In the genomic region with DNA sequence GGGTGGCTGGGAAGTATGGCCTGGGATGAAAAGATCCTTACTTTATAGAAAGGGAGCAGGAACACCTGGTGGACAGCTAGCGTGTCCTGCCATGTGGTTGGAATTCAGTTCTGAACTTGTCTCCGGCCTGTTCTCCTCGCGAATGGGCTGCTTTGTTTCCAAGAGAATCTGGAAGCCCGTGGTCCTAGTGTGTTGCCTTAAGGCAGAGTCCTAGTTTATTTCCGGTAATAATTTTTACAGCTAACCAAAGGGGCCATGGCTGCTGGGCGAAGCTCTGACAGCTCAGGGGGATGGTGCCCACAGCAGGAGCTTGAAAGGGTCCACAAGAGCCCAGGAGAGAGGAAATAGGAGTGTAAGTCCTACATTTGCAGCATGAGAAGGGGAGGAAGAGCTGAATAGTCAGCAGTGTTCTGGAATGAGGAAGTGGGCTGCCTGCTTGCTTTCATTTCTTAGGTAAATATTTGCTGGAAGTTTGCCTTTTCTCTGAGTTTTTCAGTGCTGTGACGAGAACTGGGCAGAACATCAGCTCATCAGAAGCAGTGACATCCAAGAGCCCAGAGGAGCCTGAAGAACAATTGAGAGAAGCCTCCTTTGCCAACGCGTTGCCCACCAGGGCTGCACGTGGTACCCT, we compare ENCODE assay signal across 13 cellular contexts. TPM values are rescaled to one million over a fixed set of nuclear protein-coding genes. Genes with fewer than 3 reads are reported as not detected.
A peak's percentile ranks its signal among the peaks of the same experiment; 100 is the strongest.
DNase-seq lines count a peak whose midpoint lies in the region; ATAC-seq and TF ChIP-seq lines count a peak whose summit lies in the region.
"Had no signal": no experiment of that assay in that cellular context is flagged by ENCODE, and none has a peak within 500 bp of the region (broad histone marks: within the 10 kb centered on the region; RNA-seq: fewer than 3 reads in every experiment).

No MANE protein-coding gene starts in this region.

- H3K4me3 ChIP-seq in right atrium auricular region (no peak overlapping the region), right cardiac atrium (ENCODE audit: low read length) (no peak overlapping the region)

- H3K36me3 ChIP-seq in right atrium auricular region = no peaks in the 10 kb centered on the region

- no peaks in the 10 kb centered on the region for H3K9me3 ChIP-seq in right atrium auricular region
- no peaks in the 10 kb centered on the region for H3K9me3 ChIP-seq in right cardiac atrium (ENCODE audit: control insufficient read depth, low read length)

- DNase-seq in right atrium auricular region (ENCODE audit: low spot score) (peak; percentile 34), right cardiac atrium (no peak), OCI-M1 (lab: John Stamatoyannopoulos, UW) (peak; percentile 30), iris pigment epithelial cell (ENCODE audit: low read depth) (peak; percentile 46), COLO829 (ENCODE audit: low spot score) (no peak), dedifferentiated amniotic fluid mesenchymal stem cell (ENCODE audit: extremely low spot score) (no peak), globus pallidus (ENCODE audit: low spot score) (no peak)
- DNase-seq: activated CD8-positive, alpha-beta memory T cell treated with anti-CD3 and anti-CD28 coated beads, Interleukin-2, amount 50 U/mL, for 4 hours; immature natural killer cell; NCI-H1048; SW 1271 had no signal

- H3K4me1 ChIP-seq in right atrium auricular region = no peaks in the 10 kb centered on the region
- H3K4me1 ChIP-seq in right cardiac atrium (ENCODE audit: control insufficient read depth, insufficient read depth, low read length) = no peaks in the 10 kb centered on the region

- intact Hi-C loops in right cardiac atrium (cut with DNase I) = no loop called here

- no peak overlapping the region for H3K27ac ChIP-seq in right atrium auricular region
- no peak overlapping the region for H3K27ac ChIP-seq in right cardiac atrium (ENCODE audit: low read length)

- H3K27me3 ChIP-seq in right atrium auricular region (no peaks in the 10 kb centered on the region), right cardiac atrium (ENCODE audit: control insufficient read depth, insufficient read depth) (no peaks in the 10 kb centered on the region)

- TF ChIP-seq CTCF in right atrium auricular region (IDR thresholded peaks at IDR 0.05) = no peak

- ATAC-seq in right cardiac atrium (no peak), HG03196 (IDR thresholded peaks at IDR 0.05; ENCODE audit: unreplicated experiment) (no peak)

- 81% methylated on average over 11 of the region's 11 CpGs for WGBS in right cardiac atrium

RNA-seq across cellular contexts. Expression of a gene that starts 13.1 kb away (rescaled TPM):
- total RNA-seq in right atrium auricular region = 1 to 10 TPM; 1.3 to 2.8 TPM
- total RNA-seq in right cardiac atrium = 1 to 10 TPM in 2 of 4 donors, under 1 TPM in 2; 0.53 to 5.0 (median 2.3) TPM
- polyA plus RNA-seq in right cardiac atrium = 0.25 TPM
- total RNA-seq: subcutaneous adipose tissue had no signal
- polyA plus RNA-seq: immature natural killer cell had no signal

RNA-seq across cellular contexts. Expression of a gene that starts 44.8 kb away (rescaled TPM):
- total RNA-seq in right atrium auricular region (10 to 100 TPM; 13.7 to 32.0 TPM), right cardiac atrium (10 to 100 TPM; 12.4 to 27.2 (median 13.7) TPM)
- polyA plus RNA-seq in right cardiac atrium = 11.5 TPM

Comparison
In these comparisons a context has a peak if more than half of its experiments do, and no peak if none do; other contexts are left out.
1. DNase-seq: peak in right atrium auricular region (single experiment), OCI-M1 (single experiment) and iris pigment epithelial cell (single experiment); none in right cardiac atrium (0 of 3), COLO829 (single experiment), dedifferentiated amniotic fluid mesenchymal stem cell (single experiment) and globus pallidus (single experiment).